ENCODE assay signal across 17 cellular contexts in genomic region chr14:78567343-78567742, GRCh38.
DNase-seq lines count a peak whose midpoint lies in the region; ATAC-seq, FAIRE-seq and TF ChIP-seq lines count a peak whose summit lies in the region.
"Had no signal": no experiment of that assay in that cellular context is flagged by ENCODE, and none has a peak within 500 bp of the region (broad histone marks: within the 10 kb centered on the region; RNA-seq: fewer than 3 reads in every experiment).

No MANE protein-coding gene starts in this region.

- no peaks in the 10 kb centered on the region for H3K9me3 ChIP-seq in astrocyte (ENCODE audit: insufficient read depth, low read depth, low read length)
- H3K9me3 ChIP-seq in osteoblast (ENCODE audit: low read depth, low read length): no peaks in the 10 kb centered on the region
- H3K9me3 ChIP-seq: Caco-2, left ventricle myocardium inferior, neutrophil, right lobe of liver had no signal

- H3K36me3 Mint-ChIP-seq in HFFc6 (ENCODE audit: low read depth): no peaks in the 10 kb centered on the region
- H3K36me3 Mint-ChIP-seq in astrocyte (ENCODE audit: low read depth, unreplicated experiment): no peaks in the 10 kb centered on the region
- H3K36me3 Mint-ChIP-seq in naive thymus-derived CD8-positive, alpha-beta T cell: no peaks in the 10 kb centered on the region
- H3K36me3 Mint-ChIP-seq: T-cell had no signal

- H3K79me2 ChIP-seq in astrocyte (ENCODE audit: insufficient read depth, low read length) (no peaks in the 10 kb centered on the region), osteoblast (ENCODE audit: insufficient read depth, low read length) (no peaks in the 10 kb centered on the region)

- H3K27me3 ChIP-seq in astrocyte (ENCODE audit: insufficient read depth, low read length): no peaks in the 10 kb centered on the region
- no peaks in the 10 kb centered on the region for H3K27me3 ChIP-seq in osteoblast (ENCODE audit: insufficient read depth, low read length)
- H3K27me3 ChIP-seq: neutrophil, right lobe of liver had no signal

- FAIRE-seq in astrocyte (lab: Jason Lieb, UNC): no peak
- FAIRE-seq: colon had no signal

- H3K9me3 Mint-ChIP-seq in HFFc6 (no peaks in the 10 kb centered on the region), astrocyte (ENCODE audit: unreplicated experiment) (no peaks in the 10 kb centered on the region)
- peaks cover 0 to 3% (median 0%) of the 10 kb centered on the region in 9 donors for H3K9me3 Mint-ChIP-seq in naive thymus-derived CD8-positive, alpha-beta T cell

- POLR2A ChIA-PET in naive thymus-derived CD8-positive, alpha-beta T cell (lab: Charles Lee): no interaction called here

- H3K27ac Mint-ChIP-seq in HFFc6 (no peak overlapping the region), astrocyte (ENCODE audit: unreplicated experiment) (no peak overlapping the region)
- H3K27ac Mint-ChIP-seq in naive thymus-derived CD8-positive, alpha-beta T cell: no peak overlapping the region
- H3K27ac Mint-ChIP-seq: B cell, T-cell had no signal

- no peak overlapping the region for H3K4me3 ChIP-seq in astrocyte (ENCODE audit: insufficient read depth, low read depth, low read length)
- H3K4me3 ChIP-seq in osteoblast (ENCODE audit: insufficient read depth, low read length): no peak overlapping the region
- H3K4me3 ChIP-seq: left ventricle myocardium inferior, right lobe of liver had no signal

- peaks cover 13% of the 10 kb centered on the region; the same call in 1 of the 2 replicates for H3K4me1 Mint-ChIP-seq in HFFc6 (ENCODE audit: low read depth)
- H3K4me1 Mint-ChIP-seq in astrocyte (ENCODE audit: low read depth, unreplicated experiment): no peaks in the 10 kb centered on the region
- H3K4me1 Mint-ChIP-seq in naive thymus-derived CD8-positive, alpha-beta T cell: peaks cover 0 to 13% (median 2%) of the 10 kb centered on the region in 4 donors

- no peak overlapping the region for H3K9ac ChIP-seq in astrocyte (ENCODE audit: low read length)
- H3K9ac ChIP-seq: KMS-11 had no signal

- H3K4me1 ChIP-seq in astrocyte (ENCODE audit: insufficient read depth, low read length) (peaks cover 3% of the 10 kb centered on the region), osteoblast (ENCODE audit: insufficient read depth, low read length) (no peaks in the 10 kb centered on the region)
- H3K4me1 ChIP-seq: Caco-2, right lobe of liver had no signal

- H3K27me3 Mint-ChIP-seq in HFFc6 (ENCODE audit: insufficient read depth) (peaks cover 9% of the 10 kb centered on the region), astrocyte (ENCODE audit: low read depth, unreplicated experiment) (peaks cover 15% of the 10 kb centered on the region)
- H3K27me3 Mint-ChIP-seq in naive thymus-derived CD8-positive, alpha-beta T cell: peaks cover 2 to 9% (median 3%) of the 10 kb centered on the region in 5 donors
- H3K27me3 Mint-ChIP-seq: B cell had no signal

- TF ChIP-seq CTCF in HFFc6 (IDR thresholded peaks at IDR 0.05) (no peak), astrocyte (IDR thresholded peaks at IDR 0.05; ENCODE audit: insufficient read depth, low read depth, low read length) (no peak), osteoblast (IDR thresholded peaks at IDR 0.05; ENCODE audit: extremely low read depth, low read depth, low read length) (no peak)

- H3K4me2 ChIP-seq in astrocyte (ENCODE audit: low read length) (no peak overlapping the region), osteoblast (ENCODE audit: insufficient read depth, low read length) (no peak overlapping the region)
- H3K4me2 ChIP-seq: KMS-11 had no signal

- no peaks in the 10 kb centered on the region for H3K36me3 ChIP-seq in astrocyte (ENCODE audit: insufficient read depth, low read length)
- H3K36me3 ChIP-seq in osteoblast (ENCODE audit: insufficient read depth, low read length): no peaks in the 10 kb centered on the region
- H3K36me3 ChIP-seq: left ventricle myocardium inferior, neutrophil, right lobe of liver had no signal

- H3K4me3 Mint-ChIP-seq in HFFc6 (no peak overlapping the region), astrocyte (ENCODE audit: unreplicated experiment) (no peak overlapping the region)
- no peak overlapping the region for H3K4me3 Mint-ChIP-seq in naive thymus-derived CD8-positive, alpha-beta T cell
- H3K4me3 Mint-ChIP-seq: B cell had no signal

- DNase-seq in DMS153 (lab: John Stamatoyannopoulos, UW) (peak; percentile 87), HFFc6 (peak; percentile 36), astrocyte (ENCODE audit: low read depth) (peak; percentile 21), osteoblast (ENCODE audit: insufficient read length, low spot score, missing footprints) (peak; percentile 58), NK-92 (lab: John Stamatoyannopoulos, UW; ENCODE audit: unreplicated experiment) (no peak)
- no peak for DNase-seq in naive thymus-derived CD8-positive, alpha-beta T cell
- DNase-seq: activated gamma-delta T cell treated with Interleukin-2 at 50 U/mL for 16 hours, Caco-2, GDM1, left ventricle myocardium inferior, right lobe of liver had no signal

- H2AFZ ChIP-seq in astrocyte (ENCODE audit: low read depth, low read length) (no peak overlapping the region), osteoblast (ENCODE audit: low read length) (no peak overlapping the region)

- H4K20me1 ChIP-seq in astrocyte (ENCODE audit: insufficient read depth, low read length) (no peaks in the 10 kb centered on the region), osteoblast (ENCODE audit: insufficient read depth, low read length) (no peaks in the 10 kb centered on the region)

- H3K27ac ChIP-seq in astrocyte (ENCODE audit: low read depth, low read length): no peak overlapping the region
- H3K27ac ChIP-seq in osteoblast (ENCODE audit: low read depth, low read length): no peak overlapping the region
- H3K27ac ChIP-seq: KMS-11, left ventricle myocardium inferior, neutrophil, right lobe of liver had no signal

- ATAC-seq in naive thymus-derived CD8-positive, alpha-beta T cell: no peak
- ATAC-seq in HG03439 (IDR thresholded peaks at IDR 0.05; ENCODE audit: unreplicated experiment): no peak

Comparison
In these comparisons a context has a peak if more than half of its experiments do, and no peak if none do; other contexts are left out.
1. DNase-seq: peak in DMS153 (single experiment), HFFc6 (single experiment), astrocyte (single experiment) and osteoblast (single experiment); none in NK-92 (single experiment) and naive thymus-derived CD8-positive, alpha-beta T cell (0 of 10).